Comparison of ENCODE assay signal across 8 cellular contexts in the genomic region with DNA sequence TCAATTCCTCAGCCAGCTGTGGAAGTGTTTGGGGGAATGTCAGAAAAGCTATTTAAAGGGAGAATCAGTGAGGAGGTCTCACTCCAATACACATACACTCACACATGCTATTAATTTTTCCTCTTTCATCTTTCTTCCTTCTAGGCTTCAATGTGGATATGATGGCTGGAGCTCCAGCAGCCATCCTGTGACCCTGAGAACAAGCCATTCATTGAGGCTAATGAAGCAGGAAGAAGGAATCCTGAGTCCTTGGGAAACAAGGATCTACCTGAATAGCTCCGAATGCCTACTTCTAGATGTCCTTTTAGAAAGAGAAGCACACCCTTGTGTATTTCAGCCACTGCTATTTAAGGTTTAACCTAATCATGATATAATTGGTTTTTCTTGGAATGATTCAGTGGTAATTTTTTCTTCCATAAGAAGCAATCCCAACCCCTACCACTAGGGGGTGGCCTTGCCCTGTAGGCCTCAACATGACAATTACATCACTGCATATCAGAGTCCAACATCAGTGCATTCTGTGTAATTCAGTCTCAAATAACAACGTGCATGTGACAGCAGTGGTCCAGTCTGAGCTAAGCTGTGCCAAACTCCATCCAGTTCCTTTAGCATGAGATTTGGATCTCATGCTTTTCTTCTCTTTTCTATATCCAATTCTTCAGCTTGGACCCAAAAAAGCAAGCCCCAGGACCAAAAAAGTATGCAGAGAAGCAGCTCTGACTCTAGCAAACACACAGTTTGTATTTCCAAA.
DNase-seq lines count a peak whose midpoint lies in the region; ATAC-seq and TF ChIP-seq lines count a peak whose summit lies in the region.

No MANE protein-coding gene starts in this region.

- peak; percentile 44 for ATAC-seq in HG03045 (IDR thresholded peaks at IDR 0.05; ENCODE audit: unreplicated experiment)
- ATAC-seq in memory B cell (ENCODE audit: low read depth): peak; percentile 71

- no peak overlapping the region for H3K27ac ChIP-seq in 22Rv1
- peak overlapping the region; percentile 66 to 68 for H3K27ac ChIP-seq in coronary artery

- peak; percentile 96 for TF ChIP-seq CTCF in 22Rv1 (IDR thresholded peaks at IDR 0.05)
- peak; percentile 79 for TF ChIP-seq CTCF in GM12875 (IDR thresholded peaks at IDR 0.05; ENCODE audit: borderline replicate concordance, insufficient read depth, low read depth, low read length)
- peak; percentile 81 for TF ChIP-seq CTCF in coronary artery (IDR thresholded peaks at IDR 0.05)

- peak overlapping the region; percentile 83 for H3K27ac Mint-ChIP-seq in activated CD4-positive, alpha-beta T cell treated with anti-CD3 and anti-CD28 coated beads, Interleukin-2, amount 10 ng/mL, durations not matched to agents 7 days and 5 days
- peak overlapping the region; percentile 56 for H3K27ac Mint-ChIP-seq in memory B cell

- H3K4me1 Mint-ChIP-seq in activated CD4-positive, alpha-beta T cell treated with anti-CD3 and anti-CD28 coated beads, Interleukin-2, amount 10 ng/mL, durations not matched to agents 7 days and 5 days: peaks cover 37% of the 10 kb centered on the region
- H3K4me1 Mint-ChIP-seq in memory B cell: peaks cover 17% of the 10 kb centered on the region

- H3K9me3 Mint-ChIP-seq in activated CD4-positive, alpha-beta T cell treated with anti-CD3 and anti-CD28 coated beads, Interleukin-2, amount 10 ng/mL, durations not matched to agents 7 days and 5 days: no peaks in the 10 kb centered on the region
- H3K9me3 Mint-ChIP-seq in memory B cell: peaks cover 2% of the 10 kb centered on the region

- H3K27me3 Mint-ChIP-seq in activated CD4-positive, alpha-beta T cell treated with anti-CD3 and anti-CD28 coated beads, Interleukin-2, amount 10 ng/mL, durations not matched to agents 7 days and 5 days: peaks cover 5% of the 10 kb centered on the region
- no peaks in the 10 kb centered on the region for H3K27me3 Mint-ChIP-seq in memory B cell

- POLR2A ChIA-PET in activated CD4-positive, alpha-beta T cell treated with anti-CD3 and anti-CD28 coated beads, Interleukin-2, amount 10 ng/mL, durations not matched to agents 7 days and 5 days (lab: Charles Lee): no interaction called here

- no peaks in the 10 kb centered on the region for H3K36me3 Mint-ChIP-seq in activated CD4-positive, alpha-beta T cell treated with anti-CD3 and anti-CD28 coated beads, Interleukin-2, amount 10 ng/mL, durations not matched to agents 7 days and 5 days (ENCODE audit: low read depth)
- peaks cover 3% of the 10 kb centered on the region for H3K36me3 Mint-ChIP-seq in memory B cell

- DNase-seq in NCI-H2196 treated with DMSO at 0.1 percent for 48 hours (lab: John Stamatoyannopoulos, UW; ENCODE audit: unreplicated experiment): peak; percentile 2
- peak; percentile 72 for DNase-seq in activated CD4-positive, alpha-beta T cell treated with anti-CD3 and anti-CD28 coated beads, Interleukin-2, amount 10 ng/mL, durations not matched to agents 7 days and 5 days
- no peak for DNase-seq in coronary artery (ENCODE audit: low spot score)
- DNase-seq in memory B cell (ENCODE audit: low spot score in 2 of 2): peak; percentile 69 to 70
- peak; percentile 23 to 36 for DNase-seq in stimulated activated CD8-positive, alpha-beta memory T cell treated with anti-CD3 and anti-CD28 coated beads, Interleukin-2, amount 100 ng/mL, for 48 hours (ENCODE audit: low read depth in 2 of 2)

- H3K4me3 ChIP-seq in GM12875 (ENCODE audit: low read depth, low read length) (no peak overlapping the region), coronary artery (no peak overlapping the region)

- CTCF ChIA-PET in activated CD4-positive, alpha-beta T cell treated with anti-CD3 and anti-CD28 coated beads, Interleukin-2, amount 10 ng/mL, durations not matched to agents 7 days and 5 days (lab: Charles Lee): interaction anchor here (0.6 to 3.3 kb wide), 13 partner anchors 11 to 261 kb away, joined by 3 to 15 read pairs (median 4); no protein-coding TSS in a partner anchor

- peak overlapping the region; percentile 50 for H3K4me3 Mint-ChIP-seq in activated CD4-positive, alpha-beta T cell treated with anti-CD3 and anti-CD28 coated beads, Interleukin-2, amount 10 ng/mL, durations not matched to agents 7 days and 5 days
- H3K4me3 Mint-ChIP-seq in memory B cell: peak overlapping the region; percentile 37
